Comparison of ENCODE assay signal across 30 cellular contexts in genomic region chr3:74000715-74001114, GRCh38.
A peak's percentile ranks its signal among the peaks of the same experiment; 100 is the strongest.
DNase-seq lines count a peak whose midpoint lies in the region; ATAC-seq and TF ChIP-seq lines count a peak whose summit lies in the region.
"Had no signal": no experiment of that assay in that cellular context is flagged by ENCODE, and none has a peak within 500 bp of the region (broad histone marks: within the 10 kb centered on the region; RNA-seq: fewer than 3 reads in every experiment).

No MANE protein-coding gene starts in this region.

- ATAC-seq in HG03175 (IDR thresholded peaks at IDR 0.05; ENCODE audit: unreplicated experiment) = no peak
- ATAC-seq: natural killer cell had no signal

- H3K4me3 ChIP-seq in AG10803 (ENCODE audit: low read length) (no peak overlapping the region), osteoblast (ENCODE audit: insufficient read depth, low read length) (peak overlapping the region; percentile 48)
- H3K4me3 ChIP-seq: left ventricle myocardium inferior, PC-9, smooth muscle cell, tibial nerve had no signal

- no peaks in the 10 kb centered on the region for H3K79me2 ChIP-seq in osteoblast (ENCODE audit: insufficient read depth, low read length)

- H3K27me3 ChIP-seq in osteoblast (ENCODE audit: insufficient read depth, low read length) = no peaks in the 10 kb centered on the region
- H3K27me3 ChIP-seq: tibial nerve had no signal

- no peak for TF ChIP-seq CTCF in AG10803 (conservative IDR thresholded peaks at IDR 0.05; ENCODE audit: low read length)
- no peak for TF ChIP-seq CTCF in osteoblast (IDR thresholded peaks at IDR 0.05; ENCODE audit: extremely low read depth, low read depth, low read length)

- DNase-seq in AG10803 (ENCODE audit: low read depth) (peak; percentile 16), HS-5 (ENCODE audit: low read depth) (peak; percentile 11), fibroblast of gingiva (ENCODE audit: low read depth) (peak; percentile 65), osteoblast (ENCODE audit: insufficient read length, low spot score, missing footprints) (peak; percentile 32), NCI-H187 (lab: John Stamatoyannopoulos, UW) (no peak), T-helper 9 cell (no peak)
- DNase-seq: ACHN; activated CD4-positive, alpha-beta T cell treated with anti-CD3 and anti-CD28 coated beads for 48 hours; activated naive CD4-positive, alpha-beta T cell; activated T-cell treated with anti-CD3 and anti-CD28 coated beads, Interleukin-2, amount 50 U/mL, for 1 hour; Caco-2; DND-41; effector memory CD4-positive, alpha-beta T cell; glutamatergic neuron; GOT3; HFFc6; left ventricle myocardium inferior; natural killer cell; NCI-H1092; NCI-H1694 treated with DMSO at 0.1 percent for 48 hours; NCI-H2171; NCI-H524; PC-9; SHP77 treated with DMSO at 0.1 percent for 48 hours; stimulated activated CD4-positive, alpha-beta T cell treated with anti-CD3 and anti-CD28 coated beads, Interleukin-2, amount 100 ng/mL, for 24 hours had no signal

- no peaks in the 10 kb centered on the region for H3K9me3 ChIP-seq in osteoblast (ENCODE audit: low read depth, low read length)
- H3K9me3 ChIP-seq: Caco-2, tibial nerve had no signal

- H2AFZ ChIP-seq in osteoblast (ENCODE audit: low read length) = peak overlapping the region; percentile 46
- H2AFZ ChIP-seq: PC-9 had no signal

- H3K36me3 ChIP-seq in osteoblast (ENCODE audit: insufficient read depth, low read length) = no peaks in the 10 kb centered on the region
- H3K36me3 ChIP-seq: left ventricle myocardium inferior, tibial nerve had no signal

- H3K27ac ChIP-seq in osteoblast (ENCODE audit: low read depth, low read length) = no peak overlapping the region
- H3K27ac ChIP-seq: C4-2B, left ventricle myocardium inferior, PC-9, tibial nerve, VCaP had no signal

- H4K20me1 ChIP-seq in osteoblast (ENCODE audit: insufficient read depth, low read length) = no peaks in the 10 kb centered on the region

- H3K4me2 ChIP-seq in osteoblast (ENCODE audit: insufficient read depth, low read length) = peak overlapping the region; percentile 59
- H3K4me2 ChIP-seq: PC-9, smooth muscle cell had no signal

- peaks cover 10% of the 10 kb centered on the region for H3K4me1 ChIP-seq in osteoblast (ENCODE audit: insufficient read depth, low read length)
- H3K4me1 ChIP-seq: Caco-2, left ventricle myocardium inferior had no signal

Comparison
In these comparisons a context has a peak if more than half of its experiments do, and no peak if none do; other contexts are left out.
1. DNase-seq: peak in AG10803 (single experiment), HS-5 (single experiment), fibroblast of gingiva (single experiment) and osteoblast (single experiment); none in NCI-H187 (0 of 2) and T-helper 9 cell (single experiment).